ENCODE assay signal across 23 cellular contexts in the genomic region with DNA sequence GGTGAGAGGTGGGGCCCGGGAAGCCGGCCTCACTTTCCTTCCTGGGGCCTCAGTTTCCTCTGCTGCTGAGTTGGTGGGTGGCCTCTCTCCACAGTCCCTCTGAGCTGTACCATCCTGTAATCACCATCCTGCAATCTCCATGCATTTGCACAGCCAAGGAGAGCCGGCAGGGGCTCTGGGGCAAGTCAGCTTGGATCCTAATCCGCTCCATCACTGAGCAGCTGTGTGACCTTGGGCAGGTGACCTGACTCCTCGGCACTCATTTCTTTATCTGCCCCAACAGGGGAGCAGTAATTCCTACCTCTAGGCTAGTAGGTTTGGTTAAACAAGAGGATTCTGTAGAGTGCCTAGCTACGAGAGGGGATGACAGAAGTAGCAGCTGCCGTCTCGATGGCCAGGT.
DNase-seq lines count a peak whose midpoint lies in the region; ATAC-seq, FAIRE-seq and TF ChIP-seq lines count a peak whose summit lies in the region.
"Had no signal": no experiment of that assay in that cellular context is flagged by ENCODE, and none has a peak within 500 bp of the region (broad histone marks: within the 10 kb centered on the region; RNA-seq: fewer than 3 reads in every experiment).

No MANE protein-coding gene starts in this region.

- no peak overlapping the region for H3K4me3 ChIP-seq in H1 (ENCODE audit: extremely low read depth in 1 of 4, insufficient read depth in 2 of 4, low read depth in 3 of 4, low read length in 4 of 4)
- no peak overlapping the region for H3K4me3 ChIP-seq in ascending aorta
- H3K4me3 ChIP-seq: MG63 had no signal

- H3K4me1 ChIP-seq in H1 (replicated peaks in 1 of 4; ENCODE audit: control insufficient read depth in 3 of 4, insufficient read depth in 4 of 4, low read length in 3 of 4) (peaks cover 0 to 6% (median 0%) of the 10 kb centered on the region in 4 experiments; a peak in 1 of 7 replicates), ascending aorta (no peaks in the 10 kb centered on the region)

- H2AK5ac ChIP-seq in H1 (ENCODE audit: low read depth, low read length) = no peak overlapping the region

- no peak overlapping the region for H2BK12ac ChIP-seq in H1 (ENCODE audit: low read depth, low read length)

- H2BK120ac ChIP-seq in H1 (replicated peaks; ENCODE audit: low read depth, low read length) = no peak overlapping the region

- no peaks in the 10 kb centered on the region for H3K79me1 ChIP-seq in H1 (ENCODE audit: low read depth, low read length)

- H2BK15ac ChIP-seq in H1 (ENCODE audit: low read length) = no peak overlapping the region

- no peaks in the 10 kb centered on the region for H3K36me3 ChIP-seq in H1 (ENCODE audit: control insufficient read depth in 2 of 4, insufficient read depth in 4 of 4, low read length in 3 of 4)
- no peaks in the 10 kb centered on the region for H3K36me3 ChIP-seq in ascending aorta
- H3K36me3 ChIP-seq: MG63 had no signal

- H3K4ac ChIP-seq in H1 (replicated peaks; ENCODE audit: insufficient read length, low read depth, low read length) = no peak overlapping the region

- no peak for TF ChIP-seq POLR2A in H1 (IDR thresholded peaks at IDR 0.05; ENCODE audit: control extremely low read depth in 1 of 2, low read depth in 2 of 2, low read length in 2 of 2)

- H3K18ac ChIP-seq in H1 (ENCODE audit: extremely low read depth, low read length) = no peak overlapping the region

- no peak overlapping the region for H3K9ac ChIP-seq in H1 (replicated peaks in 1 of 4; ENCODE audit: extremely low read depth in 1 of 4, low read depth in 3 of 4, low read length in 3 of 4)

- H3K9me3 ChIP-seq in H1 (ENCODE audit: insufficient read depth in 2 of 2, low read depth in 1 of 2, low read length in 1 of 2) (no peaks in the 10 kb centered on the region), ascending aorta (no peaks in the 10 kb centered on the region)
- H3K9me3 ChIP-seq: MG63 had no signal

- H3K27me3 ChIP-seq in H1 (replicated peaks in 1 of 4; ENCODE audit: control insufficient read depth in 3 of 4, extremely low read depth in 1 of 4, insufficient read depth in 3 of 4, low read length in 3 of 4) (no peaks in the 10 kb centered on the region), ascending aorta (no peaks in the 10 kb centered on the region)

- no peak for TF ChIP-seq EP300 in H1 (IDR thresholded peaks at IDR 0.05; ENCODE audit: borderline replicate concordance in 1 of 2, low read depth in 2 of 2, low read length in 2 of 2)

- H3K23ac ChIP-seq in H1 (ENCODE audit: insufficient read length) = no peak overlapping the region

- H3K27ac ChIP-seq in H1 (ENCODE audit: low read depth, low read length) (no peak overlapping the region), ascending aorta (no peak overlapping the region)

- POLR2A ChIA-PET in H1 (lab: Charles Lee; ENCODE audit: partially characterized antibody) = no interaction called here

- WGBS in H1 (ENCODE audit: extremely low coverage in 1 of 2, insufficient coverage in 1 of 2, insufficient read length in 1 of 2, insufficient replicate concordance in 2 of 2, low coverage in 1 of 2, low lambda C conversion rate in 2 of 2, missing lambda C conversion rate in 1 of 2), 2 experiments = 77% methylated on average over 7 of the region's 8 CpGs; no CpG with 5 or more reads in 1 of the 2 experiments

- TF ChIP-seq CTCF in H1 (IDR thresholded peaks at IDR 0.05; ENCODE audit: control extremely low read depth in 1 of 3, insufficient read depth in 1 of 3, low read depth in 1 of 3, low read length in 3 of 3) (peak; percentile 22 to 58 (median 52); a peak in 3 of 4 replicates), nephron (IDR thresholded peaks at IDR 0.05; ENCODE audit: unreplicated experiment in 3 of 3) (peak in 1 of 3 experiments; percentile 17), ascending aorta (IDR thresholded peaks at IDR 0.05) (no peak)

- no peaks in the 10 kb centered on the region for H3K36me3 Mint-ChIP-seq in nephron (ENCODE audit: low read depth)
- H3K36me3 Mint-ChIP-seq: CD4-positive, alpha-beta memory T cell had no signal

- no peaks in the 10 kb centered on the region for H3K79me2 ChIP-seq in H1 (ENCODE audit: control insufficient read depth in 1 of 2, insufficient read depth in 2 of 2, low read length in 2 of 2)

- no peak overlapping the region for H3K4me2 ChIP-seq in H1 (ENCODE audit: insufficient read depth in 1 of 2, low read depth in 2 of 2, low read length in 2 of 2)

- peak; percentile 60 for DNase-seq in NCI-H82 (lab: John Stamatoyannopoulos, UW)
- no peak for DNase-seq in H1 (ENCODE audit: low read depth in 1 of 2, low spot score in 2 of 2)
- no peak for DNase-seq in Right ventricle myocardium superior
- no peak for DNase-seq in stimulated activated naive CD8-positive, alpha-beta T cell treated with anti-CD3 and anti-CD28 coated beads, Interleukin-15, amount 100 ng/mL, for 72 hours
- no peak for DNase-seq in ascending aorta (ENCODE audit: low spot score in 2 of 2)
- DNase-seq: C1 segment of cervical spinal cord; CD4-positive, alpha-beta memory T cell; DMS79 treated with DMSO at 0.1 percent for 48 hours; GF-D8; HFFc6; KG1; MG63; NCI-H2029; NCI-H446; NCI-H524 treated with DMSO at 0.1 percent for 48 hours; NCI-H774; RPMI8226; SHP77 treated with DMSO at 0.1 percent for 48 hours had no signal

- peaks cover 5% of the 10 kb centered on the region; the same call in 1 of the 2 replicates for H3K23me2 ChIP-seq in H1 (ENCODE audit: low read depth, low read length)

- no peak overlapping the region for H3K4me3 Mint-ChIP-seq in nephron
- no peak overlapping the region for H3K4me3 Mint-ChIP-seq in stimulated activated naive CD8-positive, alpha-beta T cell treated with anti-CD3 and anti-CD28 coated beads, Interleukin-15, amount 100 ng/mL, for 72 hours
- H3K4me3 Mint-ChIP-seq: CD4-positive, alpha-beta memory T cell; HFFc6 had no signal

- H3K56ac ChIP-seq in H1 (replicated peaks; ENCODE audit: insufficient read length, low read depth, low read length) = no peak overlapping the region

- ATAC-seq in Right ventricle myocardium superior (ENCODE audit: poor library complexity) = no peak
- ATAC-seq in HG03521 (IDR thresholded peaks at IDR 0.05; ENCODE audit: unreplicated experiment) = no peak
- ATAC-seq in stimulated activated naive CD8-positive, alpha-beta T cell treated with anti-CD3 and anti-CD28 coated beads, Interleukin-15, amount 100 ng/mL, for 72 hours = no peak

- H3K4me1 Mint-ChIP-seq in nephron = peaks cover 35% of the 10 kb centered on the region
- no peaks in the 10 kb centered on the region for H3K4me1 Mint-ChIP-seq in stimulated activated naive CD8-positive, alpha-beta T cell treated with anti-CD3 and anti-CD28 coated beads, Interleukin-15, amount 100 ng/mL, for 72 hours
- H3K4me1 Mint-ChIP-seq: CD4-positive, alpha-beta memory T cell had no signal

- peak; percentile 62 for FAIRE-seq in H1 (lab: Jason Lieb, UNC)
- FAIRE-seq: GM12892, GM19239, H54 had no signal

- H2BK5ac ChIP-seq in H1 (ENCODE audit: low read depth, low read length) = no peak overlapping the region

- peaks cover 9% of the 10 kb centered on the region for H3K27me3 Mint-ChIP-seq in nephron (ENCODE audit: low read depth)
- H3K27me3 Mint-ChIP-seq in stimulated activated naive CD8-positive, alpha-beta T cell treated with anti-CD3 and anti-CD28 coated beads, Interleukin-15, amount 100 ng/mL, for 72 hours = no peaks in the 10 kb centered on the region

- CTCF ChIA-PET in H1 (lab: Charles Lee; ENCODE audit: partially characterized antibody) = interaction anchor here (0.9 to 3.9 kb wide), 9 partner anchors 9 to 291 kb away, joined by 3 to 13 read pairs (median 4); no protein-coding TSS in a partner anchor

- H4K5ac ChIP-seq in H1 (ENCODE audit: insufficient read length, low read depth, low read length) = no peak overlapping the region

- H3K14ac ChIP-seq in H1 (ENCODE audit: insufficient read length) = no peak overlapping the region

- intact Hi-C loops in Right ventricle myocardium superior (cut with DNase I) = no loop called here
- intact Hi-C loops in ascending aorta (cut with DNase I) = loop anchor here (10.0 kb wide), 1 partner anchor 53 kb away; no protein-coding TSS in a partner anchor

- TF ChIP-seq RAD21 in H1 (IDR thresholded peaks at IDR 0.05 in 1 of 2, conservative IDR thresholded peaks at IDR 0.05 in 1 of 2; ENCODE audit: low read depth in 2 of 2, low read length in 2 of 2) = peak; percentile 27 to 35; a peak in 2 of 4 replicates

- 0 out of 2 replicates have a peak overlapping the region, but pooled peaks have one; percentile 1 for H2AFZ ChIP-seq in H1 (ENCODE audit: low read length)

- no peak overlapping the region for H4K8ac ChIP-seq in H1 (ENCODE audit: extremely low read depth, insufficient read depth, low read length)

- peak overlapping the region; percentile 39 to 79 (median 71) for H3K27ac Mint-ChIP-seq in nephron
- H3K27ac Mint-ChIP-seq in stimulated activated naive CD8-positive, alpha-beta T cell treated with anti-CD3 and anti-CD28 coated beads, Interleukin-15, amount 100 ng/mL, for 72 hours = no peak overlapping the region
- H3K27ac Mint-ChIP-seq: CD4-positive, alpha-beta memory T cell; HFFc6 had no signal

- H2BK20ac ChIP-seq in H1 (ENCODE audit: low read length) = no peak overlapping the region

- H4K20me1 ChIP-seq in H1 (replicated peaks in 1 of 2; ENCODE audit: control insufficient read depth in 1 of 2, insufficient read depth in 2 of 2, low read length in 2 of 2) = no peaks in the 10 kb centered on the region

- no peaks in the 10 kb centered on the region for H3K9me3 Mint-ChIP-seq in nephron
- peaks cover 0 to 5% of the 10 kb centered on the region in 2 donors for H3K9me3 Mint-ChIP-seq in stimulated activated naive CD8-positive, alpha-beta T cell treated with anti-CD3 and anti-CD28 coated beads, Interleukin-15, amount 100 ng/mL, for 72 hours

- no peak overlapping the region for H4K91ac ChIP-seq in H1 (replicated peaks; ENCODE audit: insufficient read length, low read length)

TF ChIP-seq in H1, 55 proteins besides CTCF, POLR2A, EP300 and RAD21:
- no peak for TF ChIP-seq SUZ12 (IDR thresholded peaks at IDR 0.05; ENCODE audit: low read length)
- TF ChIP-seq KDM1A (IDR thresholded peaks at IDR 0.05; ENCODE audit: borderline replicate concordance, low read length) = peak; percentile 33; the same call in 1 of the 2 replicates

Comparison
In these comparisons a context has a peak if more than half of its experiments do, and no peak if none do; other contexts are left out.
1. CTCF ChIP-seq: peak in H1 (3 of 3); none in ascending aorta (0 of 3).
2. H3K27ac Mint-ChIP-seq: peak in nephron (3 of 3); none in stimulated activated naive CD8-positive, alpha-beta T cell treated with anti-CD3 and anti-CD28 coated beads, Interleukin-15, amount 100 ng/mL, for 72 hours (0 of 2).